Comparison of ENCODE assay signal across 1 cellular context in the genomic region with DNA sequence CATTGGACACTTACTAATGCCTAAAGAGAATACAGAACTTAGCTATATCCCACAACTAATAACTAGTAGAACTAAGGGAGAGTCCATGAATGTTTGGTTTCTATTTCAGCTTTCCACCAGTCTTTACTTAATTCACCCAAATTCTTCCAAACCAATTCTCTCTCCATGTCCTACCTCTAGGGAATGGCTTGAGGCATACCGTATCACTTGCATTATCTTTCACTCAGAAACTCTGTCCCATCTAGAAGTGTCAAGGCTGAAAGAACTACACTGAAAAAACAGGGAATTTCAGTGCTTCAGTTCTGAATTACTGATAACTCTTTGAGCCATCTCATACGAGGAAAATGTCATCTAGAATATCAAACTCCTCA.
TF ChIP-seq lines count a peak whose summit lies in the region.

No MANE protein-coding gene starts in this region.

TF ChIP-seq in K562, 482 proteins besides CTCF, POLR2A, EP300 and RAD21 (continued from another document and continues in another):
- TF ChIP-seq, protein P1, sequence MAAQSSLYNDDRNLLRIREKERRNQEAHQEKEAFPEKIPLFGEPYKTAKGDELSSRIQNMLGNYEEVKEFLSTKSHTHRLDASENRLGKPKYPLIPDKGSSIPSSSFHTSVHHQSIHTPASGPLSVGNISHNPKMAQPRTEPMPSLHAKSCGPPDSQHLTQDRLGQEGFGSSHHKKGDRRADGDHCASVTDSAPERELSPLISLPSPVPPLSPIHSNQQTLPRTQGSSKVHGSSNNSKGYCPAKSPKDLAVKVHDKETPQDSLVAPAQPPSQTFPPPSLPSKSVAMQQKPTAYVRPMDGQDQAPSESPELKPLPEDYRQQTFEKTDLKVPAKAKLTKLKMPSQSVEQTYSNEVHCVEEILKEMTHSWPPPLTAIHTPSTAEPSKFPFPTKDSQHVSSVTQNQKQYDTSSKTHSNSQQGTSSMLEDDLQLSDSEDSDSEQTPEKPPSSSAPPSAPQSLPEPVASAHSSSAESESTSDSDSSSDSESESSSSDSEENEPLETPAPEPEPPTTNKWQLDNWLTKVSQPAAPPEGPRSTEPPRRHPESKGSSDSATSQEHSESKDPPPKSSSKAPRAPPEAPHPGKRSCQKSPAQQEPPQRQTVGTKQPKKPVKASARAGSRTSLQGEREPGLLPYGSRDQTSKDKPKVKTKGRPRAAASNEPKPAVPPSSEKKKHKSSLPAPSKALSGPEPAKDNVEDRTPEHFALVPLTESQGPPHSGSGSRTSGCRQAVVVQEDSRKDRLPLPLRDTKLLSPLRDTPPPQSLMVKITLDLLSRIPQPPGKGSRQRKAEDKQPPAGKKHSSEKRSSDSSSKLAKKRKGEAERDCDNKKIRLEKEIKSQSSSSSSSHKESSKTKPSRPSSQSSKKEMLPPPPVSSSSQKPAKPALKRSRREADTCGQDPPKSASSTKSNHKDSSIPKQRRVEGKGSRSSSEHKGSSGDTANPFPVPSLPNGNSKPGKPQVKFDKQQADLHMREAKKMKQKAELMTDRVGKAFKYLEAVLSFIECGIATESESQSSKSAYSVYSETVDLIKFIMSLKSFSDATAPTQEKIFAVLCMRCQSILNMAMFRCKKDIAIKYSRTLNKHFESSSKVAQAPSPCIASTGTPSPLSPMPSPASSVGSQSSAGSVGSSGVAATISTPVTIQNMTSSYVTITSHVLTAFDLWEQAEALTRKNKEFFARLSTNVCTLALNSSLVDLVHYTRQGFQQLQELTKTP (IDR thresholded peaks at IDR 0.05; ENCODE audit: low read depth in 1 of 2, partially characterized antibody in 2 of 2), result no peak
- TF ChIP-seq CAMTA2 (CRISPR knock-in tag; conservative IDR thresholded peaks at IDR 0.05) (no peak), FIP1L1 (IDR thresholded peaks at IDR 0.05; ENCODE audit: low read depth, low read length, poor library complexity, severe bottlenecking) (no peak), SMAD4 (CRISPR knock-in tag; conservative IDR thresholded peaks at IDR 0.05) (no peak), RBM25 (IDR thresholded peaks at IDR 0.05; ENCODE audit: low read depth, low read length, severe bottlenecking) (no peak), CBX1 (IDR thresholded peaks at IDR 0.05; ENCODE audit: low read depth) (no peak), STAT5A (IDR thresholded peaks at IDR 0.05; ENCODE audit: borderline replicate concordance, low read length) (no peak; the same call in 1 of the 2 replicates), ASH1L (IDR thresholded peaks at IDR 0.05; ENCODE audit: borderline replicate concordance, low read depth, partially characterized antibody) (no peak), MBD2 (IDR thresholded peaks at IDR 0.05; ENCODE audit: borderline replicate concordance, low read depth) (no peak), SRSF3 (IDR thresholded peaks at IDR 0.05; ENCODE audit: insufficient read depth, low read length) (no peak), CHD1 (IDR thresholded peaks at IDR 0.05; ENCODE audit: low read length) (no peak), POLR3G (IDR thresholded peaks at IDR 0.05; ENCODE audit: extremely low read depth, insufficient read length, insufficient replicate concordance) (no peak), RBM22 (IDR thresholded peaks at IDR 0.05; ENCODE audit: low read depth, low read length, poor library complexity, severe bottlenecking) (no peak), FOXP1 (CRISPR knock-in tag; IDR thresholded peaks at IDR 0.05) (no peak), ZNF133 (CRISPR knock-in tag; IDR thresholded peaks at IDR 0.05) (no peak), SRF (CRISPR knock-in tag; IDR thresholded peaks at IDR 0.05) (no peak), NFRKB (IDR thresholded peaks at IDR 0.05; ENCODE audit: low read depth) (no peak), MAZ (CRISPR knock-in tag; conservative IDR thresholded peaks at IDR 0.05 in 1 of 2, IDR thresholded peaks at IDR 0.05 in 1 of 2) (no peak), RUNX1 (IDR thresholded peaks at IDR 0.05; ENCODE audit: low read depth) (no peak), POLR2AphosphoS5 (IDR thresholded peaks at IDR 0.05; ENCODE audit: control insufficient read depth, insufficient read depth, low read depth, low read length) (no peak), FOXJ2 (tag; IDR thresholded peaks at IDR 0.05) (no peak), ZNF311 (CRISPR knock-in tag; IDR thresholded peaks at IDR 0.05) (no peak), ZC3H11A (IDR thresholded peaks at IDR 0.05; ENCODE audit: low read depth, low read length) (no peak), NCOA2 (IDR thresholded peaks at IDR 0.05; ENCODE audit: partially characterized antibody in 2 of 2) (no peak)
- TF ChIP-seq, protein P2, sequence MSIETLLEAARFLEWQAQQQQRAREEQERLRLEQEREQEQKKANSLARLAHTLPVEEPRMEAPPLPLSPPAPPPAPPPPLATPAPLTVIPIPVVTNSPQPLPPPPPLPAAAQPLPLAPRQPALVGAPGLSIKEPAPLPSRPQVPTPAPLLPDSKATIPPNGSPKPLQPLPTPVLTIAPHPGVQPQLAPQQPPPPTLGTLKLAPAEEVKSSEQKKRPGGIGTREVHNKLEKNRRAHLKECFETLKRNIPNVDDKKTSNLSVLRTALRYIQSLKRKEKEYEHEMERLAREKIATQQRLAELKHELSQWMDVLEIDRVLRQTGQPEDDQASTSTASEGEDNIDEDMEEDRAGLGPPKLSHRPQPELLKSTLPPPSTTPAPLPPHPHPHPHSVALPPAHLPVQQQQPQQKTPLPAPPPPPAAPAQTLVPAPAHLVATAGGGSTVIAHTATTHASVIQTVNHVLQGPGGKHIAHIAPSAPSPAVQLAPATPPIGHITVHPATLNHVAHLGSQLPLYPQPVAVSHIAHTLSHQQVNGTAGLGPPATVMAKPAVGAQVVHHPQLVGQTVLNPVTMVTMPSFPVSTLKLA (conservative IDR thresholded peaks at IDR 0.05), result no peak
- TF ChIP-seq, protein P3, sequence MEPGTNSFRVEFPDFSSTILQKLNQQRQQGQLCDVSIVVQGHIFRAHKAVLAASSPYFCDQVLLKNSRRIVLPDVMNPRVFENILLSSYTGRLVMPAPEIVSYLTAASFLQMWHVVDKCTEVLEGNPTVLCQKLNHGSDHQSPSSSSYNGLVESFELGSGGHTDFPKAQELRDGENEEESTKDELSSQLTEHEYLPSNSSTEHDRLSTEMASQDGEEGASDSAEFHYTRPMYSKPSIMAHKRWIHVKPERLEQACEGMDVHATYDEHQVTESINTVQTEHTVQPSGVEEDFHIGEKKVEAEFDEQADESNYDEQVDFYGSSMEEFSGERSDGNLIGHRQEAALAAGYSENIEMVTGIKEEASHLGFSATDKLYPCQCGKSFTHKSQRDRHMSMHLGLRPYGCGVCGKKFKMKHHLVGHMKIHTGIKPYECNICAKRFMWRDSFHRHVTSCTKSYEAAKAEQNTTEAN (CRISPR knock-in tag; IDR thresholded peaks at IDR 0.05), result no peak
- TF ChIP-seq, protein P4, sequence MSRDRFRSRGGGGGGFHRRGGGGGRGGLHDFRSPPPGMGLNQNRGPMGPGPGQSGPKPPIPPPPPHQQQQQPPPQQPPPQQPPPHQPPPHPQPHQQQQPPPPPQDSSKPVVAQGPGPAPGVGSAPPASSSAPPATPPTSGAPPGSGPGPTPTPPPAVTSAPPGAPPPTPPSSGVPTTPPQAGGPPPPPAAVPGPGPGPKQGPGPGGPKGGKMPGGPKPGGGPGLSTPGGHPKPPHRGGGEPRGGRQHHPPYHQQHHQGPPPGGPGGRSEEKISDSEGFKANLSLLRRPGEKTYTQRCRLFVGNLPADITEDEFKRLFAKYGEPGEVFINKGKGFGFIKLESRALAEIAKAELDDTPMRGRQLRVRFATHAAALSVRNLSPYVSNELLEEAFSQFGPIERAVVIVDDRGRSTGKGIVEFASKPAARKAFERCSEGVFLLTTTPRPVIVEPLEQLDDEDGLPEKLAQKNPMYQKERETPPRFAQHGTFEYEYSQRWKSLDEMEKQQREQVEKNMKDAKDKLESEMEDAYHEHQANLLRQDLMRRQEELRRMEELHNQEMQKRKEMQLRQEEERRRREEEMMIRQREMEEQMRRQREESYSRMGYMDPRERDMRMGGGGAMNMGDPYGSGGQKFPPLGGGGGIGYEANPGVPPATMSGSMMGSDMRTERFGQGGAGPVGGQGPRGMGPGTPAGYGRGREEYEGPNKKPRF (IDR thresholded peaks at IDR 0.05; ENCODE audit: low read depth, low read length), result no peak
- TF ChIP-seq, protein P5, sequence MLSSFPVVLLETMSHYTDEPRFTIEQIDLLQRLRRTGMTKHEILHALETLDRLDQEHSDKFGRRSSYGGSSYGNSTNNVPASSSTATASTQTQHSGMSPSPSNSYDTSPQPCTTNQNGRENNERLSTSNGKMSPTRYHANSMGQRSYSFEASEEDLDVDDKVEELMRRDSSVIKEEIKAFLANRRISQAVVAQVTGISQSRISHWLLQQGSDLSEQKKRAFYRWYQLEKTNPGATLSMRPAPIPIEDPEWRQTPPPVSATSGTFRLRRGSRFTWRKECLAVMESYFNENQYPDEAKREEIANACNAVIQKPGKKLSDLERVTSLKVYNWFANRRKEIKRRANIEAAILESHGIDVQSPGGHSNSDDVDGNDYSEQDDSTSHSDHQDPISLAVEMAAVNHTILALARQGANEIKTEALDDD (IDR thresholded peaks at IDR 0.05), result 0 out of 2 replicates have a peak, but pooled peaks have one; percentile 28
- TF ChIP-seq, protein P6, sequence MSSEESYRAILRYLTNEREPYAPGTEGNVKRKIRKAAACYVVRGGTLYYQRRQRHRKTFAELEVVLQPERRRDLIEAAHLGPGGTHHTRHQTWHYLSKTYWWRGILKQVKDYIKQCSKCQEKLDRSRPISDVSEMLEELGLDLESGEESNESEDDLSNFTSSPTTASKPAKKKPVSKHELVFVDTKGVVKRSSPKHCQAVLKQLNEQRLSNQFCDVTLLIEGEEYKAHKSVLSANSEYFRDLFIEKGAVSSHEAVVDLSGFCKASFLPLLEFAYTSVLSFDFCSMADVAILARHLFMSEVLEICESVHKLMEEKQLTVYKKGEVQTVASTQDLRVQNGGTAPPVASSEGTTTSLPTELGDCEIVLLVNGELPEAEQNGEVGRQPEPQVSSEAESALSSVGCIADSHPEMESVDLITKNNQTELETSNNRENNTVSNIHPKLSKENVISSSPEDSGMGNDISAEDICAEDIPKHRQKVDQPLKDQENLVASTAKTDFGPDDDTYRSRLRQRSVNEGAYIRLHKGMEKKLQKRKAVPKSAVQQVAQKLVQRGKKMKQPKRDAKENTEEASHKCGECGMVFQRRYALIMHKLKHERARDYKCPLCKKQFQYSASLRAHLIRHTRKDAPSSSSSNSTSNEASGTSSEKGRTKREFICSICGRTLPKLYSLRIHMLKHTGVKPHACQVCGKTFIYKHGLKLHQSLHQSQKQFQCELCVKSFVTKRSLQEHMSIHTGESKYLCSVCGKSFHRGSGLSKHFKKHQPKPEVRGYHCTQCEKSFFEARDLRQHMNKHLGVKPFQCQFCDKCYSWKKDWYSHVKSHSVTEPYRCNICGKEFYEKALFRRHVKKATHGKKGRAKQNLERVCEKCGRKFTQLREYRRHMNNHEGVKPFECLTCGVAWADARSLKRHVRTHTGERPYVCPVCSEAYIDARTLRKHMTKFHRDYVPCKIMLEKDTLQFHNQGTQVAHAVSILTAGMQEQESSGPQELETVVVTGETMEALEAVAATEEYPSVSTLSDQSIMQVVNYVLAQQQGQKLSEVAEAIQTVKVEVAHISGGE (CRISPR knock-in tag; IDR thresholded peaks at IDR 0.05), result no peak
- TF ChIP-seq, protein P7, sequence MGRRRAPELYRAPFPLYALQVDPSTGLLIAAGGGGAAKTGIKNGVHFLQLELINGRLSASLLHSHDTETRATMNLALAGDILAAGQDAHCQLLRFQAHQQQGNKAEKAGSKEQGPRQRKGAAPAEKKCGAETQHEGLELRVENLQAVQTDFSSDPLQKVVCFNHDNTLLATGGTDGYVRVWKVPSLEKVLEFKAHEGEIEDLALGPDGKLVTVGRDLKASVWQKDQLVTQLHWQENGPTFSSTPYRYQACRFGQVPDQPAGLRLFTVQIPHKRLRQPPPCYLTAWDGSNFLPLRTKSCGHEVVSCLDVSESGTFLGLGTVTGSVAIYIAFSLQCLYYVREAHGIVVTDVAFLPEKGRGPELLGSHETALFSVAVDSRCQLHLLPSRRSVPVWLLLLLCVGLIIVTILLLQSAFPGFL (CRISPR knock-in tag; IDR thresholded peaks at IDR 0.05), result no peak
- TF ChIP-seq, protein P8, sequence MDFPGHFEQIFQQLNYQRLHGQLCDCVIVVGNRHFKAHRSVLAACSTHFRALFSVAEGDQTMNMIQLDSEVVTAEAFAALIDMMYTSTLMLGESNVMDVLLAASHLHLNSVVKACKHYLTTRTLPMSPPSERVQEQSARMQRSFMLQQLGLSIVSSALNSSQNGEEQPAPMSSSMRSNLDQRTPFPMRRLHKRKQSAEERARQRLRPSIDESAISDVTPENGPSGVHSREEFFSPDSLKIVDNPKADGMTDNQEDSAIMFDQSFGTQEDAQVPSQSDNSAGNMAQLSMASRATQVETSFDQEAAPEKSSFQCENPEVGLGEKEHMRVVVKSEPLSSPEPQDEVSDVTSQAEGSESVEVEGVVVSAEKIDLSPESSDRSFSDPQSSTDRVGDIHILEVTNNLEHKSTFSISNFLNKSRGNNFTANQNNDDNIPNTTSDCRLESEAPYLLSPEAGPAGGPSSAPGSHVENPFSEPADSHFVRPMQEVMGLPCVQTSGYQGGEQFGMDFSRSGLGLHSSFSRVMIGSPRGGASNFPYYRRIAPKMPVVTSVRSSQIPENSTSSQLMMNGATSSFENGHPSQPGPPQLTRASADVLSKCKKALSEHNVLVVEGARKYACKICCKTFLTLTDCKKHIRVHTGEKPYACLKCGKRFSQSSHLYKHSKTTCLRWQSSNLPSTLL (IDR thresholded peaks at IDR 0.05), result no peak
- TF ChIP-seq, protein P9, sequence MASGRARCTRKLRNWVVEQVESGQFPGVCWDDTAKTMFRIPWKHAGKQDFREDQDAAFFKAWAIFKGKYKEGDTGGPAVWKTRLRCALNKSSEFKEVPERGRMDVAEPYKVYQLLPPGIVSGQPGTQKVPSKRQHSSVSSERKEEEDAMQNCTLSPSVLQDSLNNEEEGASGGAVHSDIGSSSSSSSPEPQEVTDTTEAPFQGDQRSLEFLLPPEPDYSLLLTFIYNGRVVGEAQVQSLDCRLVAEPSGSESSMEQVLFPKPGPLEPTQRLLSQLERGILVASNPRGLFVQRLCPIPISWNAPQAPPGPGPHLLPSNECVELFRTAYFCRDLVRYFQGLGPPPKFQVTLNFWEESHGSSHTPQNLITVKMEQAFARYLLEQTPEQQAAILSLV (tag; IDR thresholded peaks at IDR 0.05), result no peak
- TF ChIP-seq, protein P10, sequence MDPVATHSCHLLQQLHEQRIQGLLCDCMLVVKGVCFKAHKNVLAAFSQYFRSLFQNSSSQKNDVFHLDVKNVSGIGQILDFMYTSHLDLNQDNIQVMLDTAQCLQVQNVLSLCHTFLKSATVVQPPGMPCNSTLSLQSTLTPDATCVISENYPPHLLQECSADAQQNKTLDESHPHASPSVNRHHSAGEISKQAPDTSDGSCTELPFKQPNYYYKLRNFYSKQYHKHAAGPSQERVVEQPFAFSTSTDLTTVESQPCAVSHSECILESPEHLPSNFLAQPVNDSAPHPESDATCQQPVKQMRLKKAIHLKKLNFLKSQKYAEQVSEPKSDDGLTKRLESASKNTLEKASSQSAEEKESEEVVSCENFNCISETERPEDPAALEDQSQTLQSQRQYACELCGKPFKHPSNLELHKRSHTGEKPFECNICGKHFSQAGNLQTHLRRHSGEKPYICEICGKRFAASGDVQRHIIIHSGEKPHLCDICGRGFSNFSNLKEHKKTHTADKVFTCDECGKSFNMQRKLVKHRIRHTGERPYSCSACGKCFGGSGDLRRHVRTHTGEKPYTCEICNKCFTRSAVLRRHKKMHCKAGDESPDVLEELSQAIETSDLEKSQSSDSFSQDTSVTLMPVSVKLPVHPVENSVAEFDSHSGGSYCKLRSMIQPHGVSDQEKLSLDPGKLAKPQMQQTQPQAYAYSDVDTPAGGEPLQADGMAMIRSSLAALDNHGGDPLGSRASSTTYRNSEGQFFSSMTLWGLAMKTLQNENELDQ (CRISPR knock-in tag; IDR thresholded peaks at IDR 0.05; ENCODE audit: borderline replicate concordance), result no peak
